In the genomic region with DNA sequence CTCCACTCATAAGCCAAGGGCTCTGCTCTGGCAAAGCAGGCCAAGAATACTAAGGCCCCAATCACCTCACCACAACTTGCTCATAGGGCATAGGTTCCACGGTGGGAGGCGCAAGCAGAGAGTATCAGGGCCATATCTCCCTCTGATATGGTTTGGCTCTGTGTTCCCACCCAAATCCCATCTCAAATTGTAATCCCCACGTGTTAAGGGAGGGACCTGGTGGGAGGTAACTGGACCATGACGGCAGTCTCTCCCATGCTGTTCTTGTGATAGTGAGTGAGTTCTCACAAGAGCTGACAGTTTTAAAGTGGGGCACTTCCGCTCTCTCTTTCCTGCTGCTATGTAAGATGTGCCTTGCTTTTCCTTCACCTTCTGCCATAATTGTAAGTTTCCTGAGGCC, we compare ENCODE assay signal across 1 cellular context.
TF ChIP-seq lines count a peak whose summit lies in the region.

No MANE protein-coding gene starts in this region.

TF ChIP-seq in H1, 55 proteins besides CTCF, POLR2A, EP300 and RAD21 (continued from another document):
- TF ChIP-seq, protein P1, sequence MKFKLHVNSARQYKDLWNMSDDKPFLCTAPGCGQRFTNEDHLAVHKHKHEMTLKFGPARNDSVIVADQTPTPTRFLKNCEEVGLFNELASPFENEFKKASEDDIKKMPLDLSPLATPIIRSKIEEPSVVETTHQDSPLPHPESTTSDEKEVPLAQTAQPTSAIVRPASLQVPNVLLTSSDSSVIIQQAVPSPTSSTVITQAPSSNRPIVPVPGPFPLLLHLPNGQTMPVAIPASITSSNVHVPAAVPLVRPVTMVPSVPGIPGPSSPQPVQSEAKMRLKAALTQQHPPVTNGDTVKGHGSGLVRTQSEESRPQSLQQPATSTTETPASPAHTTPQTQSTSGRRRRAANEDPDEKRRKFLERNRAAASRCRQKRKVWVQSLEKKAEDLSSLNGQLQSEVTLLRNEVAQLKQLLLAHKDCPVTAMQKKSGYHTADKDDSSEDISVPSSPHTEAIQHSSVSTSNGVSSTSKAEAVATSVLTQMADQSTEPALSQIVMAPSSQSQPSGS (IDR thresholded peaks at IDR 0.05; ENCODE audit: low read length): no peak
- TF ChIP-seq CBX8 (IDR thresholded peaks at IDR 0.05; ENCODE audit: borderline replicate concordance, low read depth, low read length): no peak
- TF ChIP-seq TCF12 (IDR thresholded peaks at IDR 0.05; ENCODE audit: low read depth, low read length): no peak
- TF ChIP-seq TEAD4 (IDR thresholded peaks at IDR 0.05; ENCODE audit: low read depth, low read length): no peak
- TF ChIP-seq TBP (IDR thresholded peaks at IDR 0.05; ENCODE audit: low read depth, low read length): no peak
- TF ChIP-seq SRF (IDR thresholded peaks at IDR 0.05; ENCODE audit: low read depth, low read length): no peak
- TF ChIP-seq, protein P2, sequence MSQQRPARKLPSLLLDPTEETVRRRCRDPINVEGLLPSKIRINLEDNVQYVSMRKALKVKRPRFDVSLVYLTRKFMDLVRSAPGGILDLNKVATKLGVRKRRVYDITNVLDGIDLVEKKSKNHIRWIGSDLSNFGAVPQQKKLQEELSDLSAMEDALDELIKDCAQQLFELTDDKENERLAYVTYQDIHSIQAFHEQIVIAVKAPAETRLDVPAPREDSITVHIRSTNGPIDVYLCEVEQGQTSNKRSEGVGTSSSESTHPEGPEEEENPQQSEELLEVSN (IDR thresholded peaks at IDR 0.05): no peak
- no peak for TF ChIP-seq EZH2 (IDR thresholded peaks at IDR 0.05; ENCODE audit: low read depth, low read length, severe bottlenecking)
- TF ChIP-seq SP1 (IDR thresholded peaks at IDR 0.05; ENCODE audit: low read depth, low read length): no peak
- TF ChIP-seq TAF7 (optimal IDR thresholded peaks at IDR 0.05; ENCODE audit: borderline replicate concordance, low read depth, low read length): no peak
- no peak for TF ChIP-seq RFX5 (IDR thresholded peaks at IDR 0.05; ENCODE audit: borderline replicate concordance, low read depth, low read length)
- no peak for TF ChIP-seq CBX5 (IDR thresholded peaks at IDR 0.05; ENCODE audit: low read depth, low read length)
- TF ChIP-seq SIRT6 (IDR thresholded peaks at IDR 0.05; ENCODE audit: low read length): no peak
- TF ChIP-seq HDAC2 (IDR thresholded peaks at IDR 0.05; ENCODE audit: borderline replicate concordance in 1 of 2, low read depth in 2 of 2, low read length in 2 of 2): no peak
